25 cellular contexts compared by ENCODE assay signal in the genomic region with DNA sequence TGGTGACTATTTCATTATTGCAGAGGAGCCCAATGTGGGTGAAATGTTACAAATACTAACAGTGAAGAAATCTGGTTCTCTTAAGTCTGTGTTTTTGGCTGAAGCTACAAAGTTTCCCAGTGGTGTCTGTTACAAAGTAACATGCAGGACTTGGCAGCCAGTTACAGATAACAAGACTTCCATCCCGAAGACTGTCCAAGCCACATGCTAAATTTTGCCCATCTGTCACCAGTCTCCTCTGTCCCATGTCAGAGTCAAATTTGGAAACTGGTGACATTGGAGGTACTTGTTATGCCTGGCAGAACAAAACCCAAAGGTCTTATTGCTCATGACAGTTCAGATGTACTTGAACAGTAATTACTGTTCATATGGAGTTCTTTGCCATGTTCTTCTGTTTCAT.
"Had no signal": no experiment of that assay in that cellular context is flagged by ENCODE, and none has a peak within 500 bp of the region (broad histone marks: within the 10 kb centered on the region; RNA-seq: fewer than 3 reads in every experiment).

No MANE protein-coding gene starts in this region.

- H3K27me3 Mint-ChIP-seq: activated CD4-positive, alpha-beta T cell treated with anti-CD3 and anti-CD28 coated beads, Interleukin-2, amount 10 ng/mL, durations not matched to agents 24 days and 14 days; activated CD8-positive, alpha-beta memory T cell treated with anti-CD3 and anti-CD28 coated beads, Interleukin-2, amount 10 ng/mL, durations not matched to agents 7 days and 5 days; activated naive CD8-positive, alpha-beta T cell treated with anti-CD3 and anti-CD28 coated beads, Interleukin-2, amount 50 U/mL, for 24 hours; activated T-cell treated with anti-CD3 and anti-CD28 coated beads, Interleukin-2, amount 50 U/mL, for 24 hours; IgD-negative memory B cell had no signal

- H3K4me1 Mint-ChIP-seq: activated CD4-positive, alpha-beta T cell treated with anti-CD3 and anti-CD28 coated beads, Interleukin-2, amount 10 ng/mL, durations not matched to agents 24 days and 14 days; activated CD8-positive, alpha-beta memory T cell treated with anti-CD3 and anti-CD28 coated beads, Interleukin-2, amount 10 ng/mL, durations not matched to agents 7 days and 5 days; activated naive CD8-positive, alpha-beta T cell treated with anti-CD3 and anti-CD28 coated beads, Interleukin-2, amount 50 U/mL, for 24 hours; IgD-negative memory B cell; WTC11 had no signal

- H3K4me1 ChIP-seq: ascending aorta, body of pancreas, Peyer's patch had no signal

- H3K27ac ChIP-seq: ascending aorta, body of pancreas, Peyer's patch, RWPE1 had no signal

- H3K9me3 ChIP-seq: ascending aorta, body of pancreas, Peyer's patch had no signal

- H3K4me3 Mint-ChIP-seq: activated CD4-positive, alpha-beta T cell treated with anti-CD3 and anti-CD28 coated beads, Interleukin-2, amount 10 ng/mL, durations not matched to agents 24 days and 14 days; activated CD8-positive, alpha-beta memory T cell treated with anti-CD3 and anti-CD28 coated beads, Interleukin-2, amount 10 ng/mL, durations not matched to agents 7 days and 5 days; activated naive CD8-positive, alpha-beta T cell treated with anti-CD3 and anti-CD28 coated beads, Interleukin-2, amount 50 U/mL, for 24 hours; activated T-cell treated with anti-CD3 and anti-CD28 coated beads, Interleukin-2, amount 50 U/mL, for 24 hours; IgD-negative memory B cell; T-helper 1 cell treated with Interleukin-12 subunit alpha and Interleukin-12 subunit beta and Interleukin-4 antibody, amounts not matched to agents 30 μg/mL and 1 μg/mL, for 36 hours; WTC11 had no signal

- H3K9me3 Mint-ChIP-seq: activated CD4-positive, alpha-beta T cell treated with anti-CD3 and anti-CD28 coated beads, Interleukin-2, amount 10 ng/mL, durations not matched to agents 24 days and 14 days; activated naive CD8-positive, alpha-beta T cell treated with anti-CD3 and anti-CD28 coated beads, Interleukin-2, amount 50 U/mL, for 24 hours; T-helper 1 cell treated with Interleukin-12 subunit alpha and Interleukin-12 subunit beta and Interleukin-4 antibody, amounts not matched to agents 30 μg/mL and 1 μg/mL, for 36 hours; WTC11 had no signal

- H3K36me3 ChIP-seq: ascending aorta, Peyer's patch had no signal

- H3K4me3 ChIP-seq: ascending aorta, body of pancreas, Peyer's patch had no signal

- H3K27me3 ChIP-seq: ascending aorta, body of pancreas, Peyer's patch had no signal

- H3K27ac Mint-ChIP-seq: activated CD4-positive, alpha-beta T cell treated with anti-CD3 and anti-CD28 coated beads, Interleukin-2, amount 10 ng/mL, durations not matched to agents 24 days and 14 days; activated CD8-positive, alpha-beta memory T cell treated with anti-CD3 and anti-CD28 coated beads, Interleukin-2, amount 10 ng/mL, durations not matched to agents 7 days and 5 days; activated naive CD4-positive, alpha-beta T cell treated with anti-CD3 and anti-CD28 coated beads, Interleukin-2, amount 50 U/mL, for 72 hours; activated naive CD8-positive, alpha-beta T cell treated with anti-CD3 and anti-CD28 coated beads, Interleukin-2, amount 50 U/mL, for 24 hours; activated T-cell treated with anti-CD3 and anti-CD28 coated beads, Interleukin-2, amount 50 U/mL, for 24 hours; IgD-negative memory B cell; T-helper 1 cell treated with Interleukin-12 subunit alpha and Interleukin-12 subunit beta and Interleukin-4 antibody, amounts not matched to agents 30 μg/mL and 1 μg/mL, for 36 hours; WTC11 had no signal

- H3K36me3 Mint-ChIP-seq: activated CD8-positive, alpha-beta memory T cell treated with anti-CD3 and anti-CD28 coated beads, Interleukin-2, amount 10 ng/mL, durations not matched to agents 7 days and 5 days; activated naive CD4-positive, alpha-beta T cell treated with anti-CD3 and anti-CD28 coated beads, Interleukin-2, amount 50 U/mL, for 72 hours; IgD-negative memory B cell; WTC11 had no signal

- ATAC-seq: activated CD8-positive, alpha-beta memory T cell treated with anti-CD3 and anti-CD28 coated beads, Interleukin-2, amount 10 ng/mL, durations not matched to agents 7 days and 5 days; activated naive CD4-positive, alpha-beta T cell treated with anti-CD3 and anti-CD28 coated beads, Interleukin-2, amount 50 U/mL, for 72 hours; activated naive CD8-positive, alpha-beta T cell treated with anti-CD3 and anti-CD28 coated beads, Interleukin-2, amount 50 U/mL, for 24 hours; body of pancreas; WTC11 had no signal

- DNase-seq: activated CD4-positive, alpha-beta T cell treated with anti-CD3 and anti-CD28 coated beads, Interleukin-2, amount 10 ng/mL, durations not matched to agents 24 days and 14 days; activated CD4-positive, alpha-beta T cell treated with anti-CD3 and anti-CD28 coated beads, Interleukin-2, amount 50 U/mL, for 48 hours; activated CD4-positive, CD25-positive, alpha-beta regulatory T cell treated with anti-CD3 and anti-CD28 coated beads, Interleukin-2, amount 50 U/mL, for 72 hours; activated CD8-positive, alpha-beta memory T cell treated with anti-CD3 and anti-CD28 coated beads, Interleukin-2, amount 10 ng/mL, durations not matched to agents 7 days and 5 days; activated effector memory CD4-positive, alpha-beta T cell treated with anti-CD3 and anti-CD28 coated beads, Interleukin-2, amount 50 U/mL, for 16 hours; activated naive CD4-positive, alpha-beta T cell treated with Interleukin-2 at 50 U/mL for 16 hours; activated naive CD8-positive, alpha-beta T cell treated with anti-CD3 and anti-CD28 coated beads, Interleukin-2, amount 50 U/mL, for 24 hours; activated T-cell treated with anti-CD3 and anti-CD28 coated beads, Interleukin-2, amount 50 U/mL, for 24 hours; amniotic stem cell; body of pancreas; KG1; MV-4-11; NCI-H1092 treated with DMSO at 0.1 percent for 48 hours; NCI-H1436; NCI-H1694 treated with DMSO at 0.1 percent for 48 hours; NCI-H2029 treated with DMSO at 0.1 percent for 48 hours; NCI-H345; Peyer's patch; SHP77 treated with DMSO at 0.1 percent for 48 hours had no signal
